In the genomic region with DNA sequence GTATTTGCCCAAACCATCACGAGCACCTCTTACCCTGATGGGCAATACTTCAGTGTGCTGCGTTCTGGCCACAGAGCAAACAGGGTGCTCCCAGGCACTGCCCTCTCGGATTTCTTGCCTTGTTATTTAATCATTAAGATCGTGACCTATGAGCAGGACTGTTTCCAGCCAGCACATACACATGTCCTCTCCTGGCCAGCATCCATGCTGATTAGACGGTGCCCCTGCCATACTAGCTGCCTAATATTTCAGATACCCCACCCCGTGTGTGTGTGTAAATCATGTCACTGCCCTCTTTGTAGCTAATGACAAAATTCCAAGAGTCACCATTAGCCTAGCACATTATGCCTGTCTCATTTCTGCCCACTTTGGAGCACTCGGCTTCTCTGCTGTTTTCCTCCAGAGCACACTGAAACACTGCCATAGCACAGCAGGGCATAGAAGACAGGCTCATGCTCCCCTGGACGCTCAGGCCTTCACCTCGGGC, we compare ENCODE assay signal across 8 cellular contexts. TPM values are rescaled to one million over a fixed set of nuclear protein-coding genes. Genes with fewer than 3 reads are reported as not detected.
DNase-seq lines count a peak whose midpoint lies in the region; ATAC-seq, FAIRE-seq and TF ChIP-seq lines count a peak whose summit lies in the region.

No MANE protein-coding gene starts in this region.

- peaks cover 21% of the 10 kb centered on the region for H3K36me3 Mint-ChIP-seq in stimulated activated effector memory CD8-positive, alpha-beta T cell treated with anti-CD3 and anti-CD28 coated beads, Interleukin-12 subunit alpha, Interleukin-12 subunit beta, amount 100 ng/mL, for 72 hours

- H3K4me3 Mint-ChIP-seq in stimulated activated effector memory CD8-positive, alpha-beta T cell treated with anti-CD3 and anti-CD28 coated beads, Interleukin-12 subunit alpha, Interleukin-12 subunit beta, amount 100 ng/mL, for 72 hours, result peak overlapping the region; percentile 93

- H3K9me3 ChIP-seq in iPS DF 6.9 (ENCODE audit: control insufficient read depth, insufficient read depth, low read length), result no peaks in the 10 kb centered on the region

- no peaks in the 10 kb centered on the region for H3K27me3 ChIP-seq in iPS DF 6.9 (ENCODE audit: control insufficient read depth, insufficient read depth, low read length)

- peaks cover 12% of the 10 kb centered on the region for H3K4me1 Mint-ChIP-seq in stimulated activated effector memory CD8-positive, alpha-beta T cell treated with anti-CD3 and anti-CD28 coated beads, Interleukin-12 subunit alpha, Interleukin-12 subunit beta, amount 100 ng/mL, for 72 hours

- H3K9me3 Mint-ChIP-seq in stimulated activated effector memory CD8-positive, alpha-beta T cell treated with anti-CD3 and anti-CD28 coated beads, Interleukin-12 subunit alpha, Interleukin-12 subunit beta, amount 100 ng/mL, for 72 hours, result no peaks in the 10 kb centered on the region

- peak overlapping the region; percentile 99 for H3K27ac Mint-ChIP-seq in stimulated activated effector memory CD8-positive, alpha-beta T cell treated with anti-CD3 and anti-CD28 coated beads, Interleukin-12 subunit alpha, Interleukin-12 subunit beta, amount 100 ng/mL, for 72 hours

- no CpG with 5 or more reads among the region's 9 CpGs for WGBS in iPS DF 6.9 (ENCODE audit: insufficient coverage, insufficient read length)

- DNase-seq in NCI-H2196 (lab: John Stamatoyannopoulos, UW; ENCODE audit: unreplicated experiment) (peak; percentile 2), NCI-H2196 treated with DMSO at 0.1 percent for 48 hours (lab: John Stamatoyannopoulos, UW; ENCODE audit: unreplicated experiment) (no peak), iPS DF 6.9 (ENCODE audit: low read depth, low spot score) (no peak), COR-L47 (lab: John Stamatoyannopoulos, UW) (no peak), frontal cortex (ENCODE audit: low spot score in 2 of 2) (no peak), NCI-H82 (lab: John Stamatoyannopoulos, UW) (no peak)
- no peak for DNase-seq in stimulated activated effector memory CD8-positive, alpha-beta T cell treated with anti-CD3 and anti-CD28 coated beads, Interleukin-12 subunit alpha, Interleukin-12 subunit beta, amount 100 ng/mL, for 72 hours (ENCODE audit: low spot score in 2 of 2)

- H3K4me1 ChIP-seq in iPS DF 6.9 (ENCODE audit: control insufficient read depth, insufficient read depth, low read length), result no peaks in the 10 kb centered on the region

- ATAC-seq in stimulated activated effector memory CD8-positive, alpha-beta T cell treated with anti-CD3 and anti-CD28 coated beads, Interleukin-12 subunit alpha, Interleukin-12 subunit beta, amount 100 ng/mL, for 72 hours, result no peak

- no peaks in the 10 kb centered on the region; the same call in 1 of the 2 replicates for H3K36me3 ChIP-seq in iPS DF 6.9 (ENCODE audit: control insufficient read depth, insufficient read depth, low read length)

- TF ChIP-seq CTCF in WI38 (IDR thresholded peaks at IDR 0.05; ENCODE audit: low read depth, low read length), result no peak

- H3K27ac ChIP-seq in iPS DF 6.9 (ENCODE audit: low read length), result no peak overlapping the region

- H3K4me3 ChIP-seq in WI38 (ENCODE audit: low read depth, low read length) (peak overlapping the region; percentile 95), iPS DF 6.9 (ENCODE audit: low read length) (peak overlapping the region; percentile 82; the same call in 1 of the 2 replicates)

- FAIRE-seq in frontal cortex (lab: Jason Lieb, UNC), result no peak

RNA-seq across cellular contexts. Expression of a gene that starts 1.0 kb away (rescaled TPM):
- 2.4 TPM for total RNA-seq in frontal cortex
